In the genomic region with DNA sequence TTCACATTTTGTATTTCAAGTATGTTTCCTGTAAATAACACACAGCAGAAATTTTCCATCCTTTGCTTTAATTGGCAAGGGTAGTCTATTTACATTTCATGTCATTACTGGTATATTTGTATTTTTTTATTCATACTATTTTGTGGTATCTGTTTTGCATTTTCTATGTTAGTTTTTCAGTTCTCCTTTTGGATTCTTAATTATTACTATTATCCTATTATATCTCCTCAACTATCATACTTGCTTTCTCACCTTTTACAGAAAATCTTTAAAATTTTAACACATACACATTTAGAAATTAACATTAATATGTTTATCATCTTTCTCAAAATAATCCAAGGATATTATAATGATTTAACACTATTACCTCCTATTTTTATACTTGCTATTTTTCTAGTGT, we compare ENCODE assay signal across 28 cellular contexts.
"Had no signal": no experiment of that assay in that cellular context is flagged by ENCODE, and none has a peak within 500 bp of the region (broad histone marks: within the 10 kb centered on the region; RNA-seq: fewer than 3 reads in every experiment).

No MANE protein-coding gene starts in this region.

- ATAC-seq: activated naive CD4-positive, alpha-beta T cell treated with anti-CD3 and anti-CD28 coated beads, Interleukin-2, amount 50 U/mL, for 72 hours; activated T-cell treated with anti-CD3 and anti-CD28 coated beads, Interleukin-2, amount 50 U/mL, for 72 hours; esophagus mucosa; gastrocnemius medialis; heart left ventricle; WTC11 had no signal

- H3K4me1 ChIP-seq: ascending aorta, breast epithelium, colonic mucosa, gastrocnemius medialis, heart left ventricle had no signal

- H3K9me3 ChIP-seq: ascending aorta, breast epithelium, colonic mucosa, gastrocnemius medialis, heart left ventricle had no signal

- H3K27me3 ChIP-seq: ascending aorta, breast epithelium, cardiac muscle cell, colonic mucosa, gastrocnemius medialis, heart left ventricle had no signal

- H3K4me3 ChIP-seq: ascending aorta, breast epithelium, cardiac muscle cell, colonic mucosa, gastrocnemius medialis, heart left ventricle had no signal

- H3K27ac ChIP-seq: ascending aorta, breast epithelium, cardiac muscle cell, colonic mucosa, gastrocnemius medialis, heart left ventricle had no signal

- H3K36me3 ChIP-seq: ascending aorta, breast epithelium, cardiac muscle cell, colonic mucosa, gastrocnemius medialis, heart left ventricle had no signal

- DNase-seq: activated CD4-positive, alpha-beta memory T cell treated with anti-CD3 and anti-CD28 coated beads, Interleukin-2, amount 10 ng/mL, durations not matched to agents 7 days and 5 days; activated CD4-positive, alpha-beta T cell treated with anti-CD3 and anti-CD28 coated beads for 1 hour; activated CD4-positive, alpha-beta T cell treated with anti-CD3 and anti-CD28 coated beads for 4 hours; activated CD4-positive, alpha-beta T cell treated with anti-CD3 and anti-CD28 coated beads, Interleukin-2, amount 10 ng/mL, durations not matched to agents 7 days and 5 days; activated CD4-positive, alpha-beta T cell treated with anti-CD3 and anti-CD28 coated beads, Interleukin-2, amount 50 U/mL, for 4 hours; activated CD8-positive, alpha-beta memory T cell treated with anti-CD3 and anti-CD28 coated beads, Interleukin-2, amount 50 U/mL, for 48 hours; activated gamma-delta T cell; activated naive CD4-positive, alpha-beta T cell; activated naive CD4-positive, alpha-beta T cell treated with anti-CD3 and anti-CD28 coated beads, Interleukin-2, amount 10 ng/mL, durations not matched to agents 7 days and 5 days; activated naive CD8-positive, alpha-beta T cell treated with anti-CD3 and anti-CD28 coated beads, Interleukin-2, amount 10 ng/mL, durations not matched to agents 7 days and 5 days; activated T-cell treated with anti-CD3 and anti-CD28 coated beads for 4 hours; activated T-cell treated with anti-CD3 and anti-CD28 coated beads, Interleukin-2, amount 50 U/mL, for 24 hours; activated T-cell treated with anti-CD3 and anti-CD28 coated beads, Interleukin-2, amount 50 U/mL, for 72 hours; central memory CD4-positive, alpha-beta T cell; cerebellar nuclear complex; colonic mucosa; effector CD8-positive, alpha-beta T cell; foreskin fibroblast; gastrocnemius medialis; glutamatergic neuron; heart left ventricle; T-helper 2 cell had no signal
